ENCODE assay signal across 16 cellular contexts in the genomic region with DNA sequence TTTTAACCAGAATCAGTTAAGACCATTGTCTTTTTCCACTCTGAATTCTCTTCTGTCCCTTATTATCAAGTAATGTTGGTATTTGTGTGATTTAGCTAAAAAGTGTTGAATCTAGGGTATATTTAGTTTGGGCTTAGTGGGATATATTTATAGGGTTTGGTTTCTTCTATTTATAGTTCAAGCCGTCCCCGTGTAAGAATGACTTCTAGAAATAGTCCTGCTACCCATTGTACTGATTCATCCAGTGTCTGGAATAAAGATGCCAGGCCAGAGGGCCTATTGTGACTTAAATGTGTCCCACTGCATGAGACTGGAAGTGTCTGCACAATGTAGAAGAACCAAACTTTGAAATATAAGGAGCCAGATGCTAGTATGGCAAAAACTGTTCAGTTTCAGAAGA.
DNase-seq lines count a peak whose midpoint lies in the region; ATAC-seq and TF ChIP-seq lines count a peak whose summit lies in the region.
"Had no signal": no experiment of that assay in that cellular context is flagged by ENCODE, and none has a peak within 500 bp of the region (broad histone marks: within the 10 kb centered on the region; RNA-seq: fewer than 3 reads in every experiment).

No MANE protein-coding gene starts in this region.

- H3K4me1 ChIP-seq in heart left ventricle: peaks cover 0 to 33% (median 10%) of the 10 kb centered on the region in 12 donors
- peaks cover 25% of the 10 kb centered on the region for H3K4me1 ChIP-seq in right cardiac atrium (ENCODE audit: control insufficient read depth, insufficient read depth, low read length)
- H3K4me1 ChIP-seq in psoas muscle: peaks cover 23% of the 10 kb centered on the region

- TF ChIP-seq POLR2A in heart left ventricle (IDR thresholded peaks at IDR 0.05): no peak

- H3K27me3 ChIP-seq in heart left ventricle (no peaks in the 10 kb centered on the region), right cardiac atrium (ENCODE audit: control insufficient read depth, insufficient read depth) (no peaks in the 10 kb centered on the region), psoas muscle (ENCODE audit: insufficient read depth in 3 of 3, low read length in 2 of 3) (no peaks in the 10 kb centered on the region)
- H3K27me3 ChIP-seq: BLaER1 treated with 17β-estradiol and CSF1 and Interleukin-3, amounts not matched to agents 10 nM and 100 nM had no signal

- H3K27ac ChIP-seq in heart left ventricle: no peak overlapping the region
- no peak overlapping the region for H3K27ac ChIP-seq in right cardiac atrium (ENCODE audit: low read length)
- no peak overlapping the region for H3K27ac ChIP-seq in psoas muscle
- H3K27ac ChIP-seq: BLaER1 treated with 17β-estradiol and CSF1 and Interleukin-3, amounts not matched to agents 10 nM and 100 nM had no signal

- WGBS in heart left ventricle, 4 donors: 33 to 46% (median 40%) methylated on average over 2 of the region's 2 CpGs
- 51% methylated on average over 2 of the region's 2 CpGs for WGBS in right cardiac atrium
- WGBS in psoas muscle, 3 donors: 19 to 26% (median 25%) methylated on average over 2 of the region's 2 CpGs

- no peak overlapping the region for H3K4me3 ChIP-seq in heart left ventricle
- H3K4me3 ChIP-seq in right cardiac atrium (ENCODE audit: low read length): no peak overlapping the region
- no peak overlapping the region for H3K4me3 ChIP-seq in psoas muscle
- H3K4me3 ChIP-seq: BLaER1 treated with 17β-estradiol and CSF1 and Interleukin-3, amounts not matched to agents 10 nM and 100 nM; GM12878 had no signal

- H3K36me3 ChIP-seq in heart left ventricle (no peaks in the 10 kb centered on the region), psoas muscle (ENCODE audit: insufficient read depth in 1 of 2, low read depth in 1 of 2) (no peaks in the 10 kb centered on the region)
- H3K36me3 ChIP-seq: BLaER1 treated with 17β-estradiol and CSF1 and Interleukin-3, amounts not matched to agents 10 nM and 100 nM had no signal

- H3K9me3 ChIP-seq in heart left ventricle (no peaks in the 10 kb centered on the region), right cardiac atrium (ENCODE audit: control insufficient read depth, low read length) (no peaks in the 10 kb centered on the region), psoas muscle (no peaks in the 10 kb centered on the region)
- H3K9me3 ChIP-seq: BLaER1 treated with 17β-estradiol and CSF1 and Interleukin-3, amounts not matched to agents 10 nM and 100 nM had no signal

- intact Hi-C loops in heart left ventricle (cut with DNase I) (loop anchor here in 3 of 10 donors (5.0 to 10.0 kb wide), 3 partner anchors 103 to 943 kb away; a partner anchor contains a TSS), right cardiac atrium (cut with DNase I) (no loop called here), psoas muscle (cut with DNase I) (no loop called here)

- no peak for DNase-seq in heart left ventricle
- no peak for DNase-seq in right cardiac atrium
- peak; percentile 22 for DNase-seq in EH (ENCODE audit: low read depth)
- peak; percentile 61 for DNase-seq in myocyte (ENCODE audit: low read depth)
- no peak for DNase-seq in psoas muscle
- no peak for DNase-seq in stimulated activated naive CD4-positive, alpha-beta T cell treated with Interleukin-2 at 50 U/mL for 16 hours (lab: John Stamatoyannopoulos, UW)
- DNase-seq in NCI-H1105 treated with DMSO at 0.1 percent for 48 hours (lab: John Stamatoyannopoulos, UW): no peak
- no peak for DNase-seq in NCI-H2227 (lab: John Stamatoyannopoulos, UW; ENCODE audit: unreplicated experiment)
- DNase-seq: 8988T; Calu3; CD8-positive, alpha-beta T cell; DMS79 treated with DMSO at 0.1 percent for 48 hours; EL; H9 had no signal

- no peak for TF ChIP-seq CTCF in heart left ventricle (IDR thresholded peaks at IDR 0.05)
- TF ChIP-seq CTCF in psoas muscle (IDR thresholded peaks at IDR 0.05): no peak

- ATAC-seq in heart left ventricle (peak in 3 of 4 donors; percentile 33 to 69 (median 41)), right cardiac atrium (no peak), psoas muscle (peak; percentile 54 to 80 (median 64))
- ATAC-seq: CD8-positive, alpha-beta T cell; GM12878 had no signal

Comparison
In these comparisons a context has a peak if more than half of its experiments do, and no peak if none do; other contexts are left out.
1. ATAC-seq: peak in heart left ventricle (3 of 4) and psoas muscle (4 of 4); none in right cardiac atrium (0 of 2).
2. DNase-seq: peak in EH (single experiment) and myocyte (single experiment); none in heart left ventricle (0 of 5), right cardiac atrium (0 of 3), psoas muscle (0 of 2), stimulated activated naive CD4-positive, alpha-beta T cell treated with Interleukin-2 at 50 U/mL for 16 hours (single experiment), NCI-H1105 treated with DMSO at 0.1 percent for 48 hours (single experiment) and NCI-H2227 (single experiment).